In the genomic region with DNA sequence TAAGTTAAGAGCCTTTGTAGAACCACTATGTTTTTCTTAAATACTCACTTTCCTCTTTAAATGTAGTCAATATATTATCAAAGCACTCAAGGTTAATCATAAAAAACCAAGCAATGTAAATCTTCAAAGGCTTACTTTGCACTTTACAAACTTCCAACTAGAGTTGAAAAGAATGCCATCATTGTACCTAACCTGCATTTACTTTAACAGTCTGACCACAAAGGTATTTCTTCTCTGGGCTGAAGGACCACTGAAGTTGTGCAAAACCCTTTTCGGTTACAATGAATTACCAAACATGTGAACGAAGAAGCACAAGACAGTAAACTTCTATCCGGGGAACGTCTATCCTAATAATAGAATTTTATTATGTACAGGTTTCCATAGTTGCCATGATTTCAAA, we compare ENCODE assay signal across 1 cellular context.
TF ChIP-seq lines count a peak whose summit lies in the region.

No MANE protein-coding gene starts in this region.

TF ChIP-seq in neural cell, 6 proteins besides CTCF, POLR2A, EP300 and RAD21 (continued from another document):
- no peak for TF ChIP-seq EZH2 (IDR thresholded peaks at IDR 0.05; ENCODE audit: borderline replicate concordance, insufficient read depth, low read length, poor library complexity, severe bottlenecking)
- TF ChIP-seq TAF1 (IDR thresholded peaks at IDR 0.05; ENCODE audit: low read depth), result no peak
